In the genomic region with DNA sequence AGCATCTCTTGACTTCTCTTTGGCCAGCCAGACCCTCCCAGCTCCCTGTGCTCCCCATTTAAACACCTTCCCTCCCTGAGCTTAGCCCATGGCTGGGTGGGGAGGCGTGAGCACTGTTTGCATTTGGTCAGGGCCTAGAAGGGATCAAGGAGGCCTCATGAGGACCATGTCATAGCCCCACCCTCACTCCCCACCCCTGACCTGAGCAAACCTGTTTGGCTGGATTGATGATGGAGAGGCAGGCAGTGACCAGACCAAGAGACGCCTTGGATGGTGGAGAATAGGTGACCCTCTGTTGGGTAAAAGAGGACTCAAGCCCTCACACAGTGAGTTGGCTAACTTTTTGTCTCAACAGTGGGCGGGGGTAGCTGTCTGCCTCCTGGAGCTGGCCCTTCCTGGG, we compare ENCODE assay signal across 18 cellular contexts. TPM values are rescaled to one million over a fixed set of nuclear protein-coding genes. Genes with fewer than 3 reads are reported as not detected.
A peak's percentile ranks its signal among the peaks of the same experiment; 100 is the strongest.
DNase-seq lines count a peak whose midpoint lies in the region; ATAC-seq and TF ChIP-seq lines count a peak whose summit lies in the region.
"Had no signal": no experiment of that assay in that cellular context is flagged by ENCODE, and none has a peak within 500 bp of the region (broad histone marks: within the 10 kb centered on the region; RNA-seq: fewer than 3 reads in every experiment).

No MANE protein-coding gene starts in this region.

- H3K9me3 ChIP-seq in lung (ENCODE audit: control insufficient read depth in 2 of 2, insufficient read depth in 1 of 2, low read length in 1 of 2) (no peaks in the 10 kb centered on the region), upper lobe of right lung (no peaks in the 10 kb centered on the region)
- H3K9me3 ChIP-seq: BE2C, Peyer's patch had no signal

- no peaks in the 10 kb centered on the region for H3K27me3 Mint-ChIP-seq in central memory CD8-positive, alpha-beta T cell
- H3K27me3 Mint-ChIP-seq in progenitor cell of endocrine pancreas, result no peaks in the 10 kb centered on the region
- H3K27me3 Mint-ChIP-seq: activated CD4-positive, alpha-beta T cell treated with anti-CD3 and anti-CD28 coated beads for 36 hours; activated naive CD8-positive, alpha-beta T cell treated with anti-CD3 and anti-CD28 coated beads, Interleukin-2, amount 50 U/mL, for 24 hours; activated T-helper 17 cell treated with anti-CD3 and anti-CD28 coated beads, Interleukin-2, amount 50 U/mL, for 72 hours had no signal

- H3K27ac ChIP-seq in lung (ENCODE audit: low read depth in 1 of 2, low read length in 1 of 2) (peak overlapping the region in 1 of 2 donors; percentile 21), upper lobe of right lung (no peak overlapping the region)
- H3K27ac ChIP-seq: Peyer's patch had no signal

- H3K4me3 Mint-ChIP-seq in central memory CD8-positive, alpha-beta T cell, result no peak overlapping the region
- no peak overlapping the region for H3K4me3 Mint-ChIP-seq in progenitor cell of endocrine pancreas (ENCODE audit: low read depth)
- H3K4me3 Mint-ChIP-seq: activated CD4-positive, alpha-beta T cell treated with anti-CD3 and anti-CD28 coated beads for 36 hours; activated naive CD8-positive, alpha-beta T cell treated with anti-CD3 and anti-CD28 coated beads, Interleukin-2, amount 50 U/mL, for 24 hours; activated T-helper 17 cell treated with anti-CD3 and anti-CD28 coated beads, Interleukin-2, amount 50 U/mL, for 72 hours; stimulated activated memory B cell treated with anti-CD40 and anti-IgM and Interleukin-4, amounts not matched to agents 10 μg/mL and 1 μg/mL and 100 μg/mL, for 72 hours had no signal

- H3K9me3 Mint-ChIP-seq in central memory CD8-positive, alpha-beta T cell, result no peaks in the 10 kb centered on the region
- H3K9me3 Mint-ChIP-seq in progenitor cell of endocrine pancreas (ENCODE audit: low read depth), result no peaks in the 10 kb centered on the region
- H3K9me3 Mint-ChIP-seq: activated naive CD8-positive, alpha-beta T cell treated with anti-CD3 and anti-CD28 coated beads, Interleukin-2, amount 50 U/mL, for 24 hours; activated T-helper 17 cell treated with anti-CD3 and anti-CD28 coated beads, Interleukin-2, amount 50 U/mL, for 72 hours; stimulated activated memory B cell treated with anti-CD40 and anti-IgM and Interleukin-4, amounts not matched to agents 10 μg/mL and 1 μg/mL and 100 μg/mL, for 72 hours had no signal

- peaks cover 0 to 21% of the 10 kb centered on the region in 2 donors for H3K36me3 ChIP-seq in lung (ENCODE audit: control insufficient read depth in 2 of 2, insufficient read depth in 2 of 2, low read length in 2 of 2)
- H3K36me3 ChIP-seq in upper lobe of right lung, result peaks cover 29% of the 10 kb centered on the region
- H3K36me3 ChIP-seq: BE2C had no signal

- WGBS in lung, 2 donors, result 81 to 83% methylated on average over 3 of the region's 3 CpGs

- ATAC-seq in central memory CD8-positive, alpha-beta T cell (replicated peaks; ENCODE audit: extremely low read depth, poor library complexity, severe bottlenecking), result no peak
- ATAC-seq in lung (ENCODE audit: insufficient read depth, low FRiP score) (peak; percentile 15), upper lobe of right lung (peak; percentile 79)
- ATAC-seq: activated CD4-positive, alpha-beta T cell treated with anti-CD3 and anti-CD28 coated beads for 36 hours; activated naive CD8-positive, alpha-beta T cell treated with anti-CD3 and anti-CD28 coated beads, Interleukin-2, amount 50 U/mL, for 24 hours; activated T-helper 17 cell treated with anti-CD3 and anti-CD28 coated beads, Interleukin-2, amount 50 U/mL, for 72 hours; stimulated activated memory B cell treated with anti-CD40 and anti-IgM and Interleukin-4, amounts not matched to agents 10 μg/mL and 1 μg/mL and 100 μg/mL, for 72 hours had no signal

- H3K4me3 ChIP-seq in lung (no peak overlapping the region), upper lobe of right lung (no peak overlapping the region)
- H3K4me3 ChIP-seq: K562, Peyer's patch had no signal

- H3K4me1 Mint-ChIP-seq in central memory CD8-positive, alpha-beta T cell, result peaks cover 6% of the 10 kb centered on the region
- peaks cover 14% of the 10 kb centered on the region for H3K4me1 Mint-ChIP-seq in progenitor cell of endocrine pancreas (ENCODE audit: low read depth)
- H3K4me1 Mint-ChIP-seq: activated CD4-positive, alpha-beta T cell treated with anti-CD3 and anti-CD28 coated beads for 36 hours; activated naive CD8-positive, alpha-beta T cell treated with anti-CD3 and anti-CD28 coated beads, Interleukin-2, amount 50 U/mL, for 24 hours; activated T-helper 17 cell treated with anti-CD3 and anti-CD28 coated beads, Interleukin-2, amount 50 U/mL, for 72 hours; stimulated activated memory B cell treated with anti-CD40 and anti-IgM and Interleukin-4, amounts not matched to agents 10 μg/mL and 1 μg/mL and 100 μg/mL, for 72 hours had no signal

- H3K27ac Mint-ChIP-seq in central memory CD8-positive, alpha-beta T cell (ENCODE audit: low read depth), result peak overlapping the region; percentile 39
- no peak overlapping the region for H3K27ac Mint-ChIP-seq in progenitor cell of endocrine pancreas
- H3K27ac Mint-ChIP-seq: activated CD4-positive, alpha-beta T cell treated with anti-CD3 and anti-CD28 coated beads for 36 hours; activated naive CD8-positive, alpha-beta T cell treated with anti-CD3 and anti-CD28 coated beads, Interleukin-2, amount 50 U/mL, for 24 hours; activated T-helper 17 cell treated with anti-CD3 and anti-CD28 coated beads, Interleukin-2, amount 50 U/mL, for 72 hours; stimulated activated memory B cell treated with anti-CD40 and anti-IgM and Interleukin-4, amounts not matched to agents 10 μg/mL and 1 μg/mL and 100 μg/mL, for 72 hours had no signal

- H3K4me1 ChIP-seq in lung (ENCODE audit: control insufficient read depth in 2 of 2, insufficient read depth in 2 of 2, low read length in 2 of 2) (peaks cover 3 to 18% of the 10 kb centered on the region in 2 donors), upper lobe of right lung (no peaks in the 10 kb centered on the region)
- H3K4me1 ChIP-seq: BE2C, Peyer's patch had no signal

- H3K36me3 Mint-ChIP-seq in central memory CD8-positive, alpha-beta T cell (ENCODE audit: insufficient read depth), result peaks cover 8% of the 10 kb centered on the region
- H3K36me3 Mint-ChIP-seq in progenitor cell of endocrine pancreas (ENCODE audit: insufficient read depth), result peaks cover 6% of the 10 kb centered on the region

- H3K27me3 ChIP-seq in lung (ENCODE audit: control insufficient read depth, insufficient read depth) (no peaks in the 10 kb centered on the region), upper lobe of right lung (no peaks in the 10 kb centered on the region)
- H3K27me3 ChIP-seq: BE2C, Peyer's patch had no signal

- DNase-seq in HT-29 (ENCODE audit: low spot score) (peak; percentile 98), lung (ENCODE audit: low spot score) (peak; percentile 48), upper lobe of right lung (no peak), progenitor cell of endocrine pancreas (ENCODE audit: low spot score, unreplicated experiment) (no peak), iPS-NIHi11 (ENCODE audit: low spot score) (no peak)
- DNase-seq in central memory CD8-positive, alpha-beta T cell (ENCODE audit: low spot score in 2 of 2), result no peak
- DNase-seq in activated CD4-positive, CD25-positive, alpha-beta regulatory T cell treated with anti-CD3 and anti-CD28 coated beads, Interleukin-2, amount 50 U/mL, for 72 hours, result no peak
- DNase-seq: activated CD4-positive, alpha-beta T cell treated with anti-CD3 and anti-CD28 coated beads for 36 hours; activated naive CD8-positive, alpha-beta T cell treated with anti-CD3 and anti-CD28 coated beads, Interleukin-2, amount 50 U/mL, for 24 hours; BE2C; effector memory CD4-positive, alpha-beta T cell; NCI-H2107; Peyer's patch; retina; stimulated activated CD4-positive, alpha-beta T cell treated with anti-CD3 and anti-CD28 coated beads, Interleukin-15, amount 100 ng/mL, for 24 hours had no signal

- intact Hi-C loops in upper lobe of right lung (cut with DNase I), result no loop called here

- TF ChIP-seq CTCF in lung (IDR thresholded peaks at IDR 0.05; ENCODE audit: control extremely low read depth, extremely low read depth) (no peak), upper lobe of right lung (IDR thresholded peaks at IDR 0.05) (no peak), progenitor cell of endocrine pancreas (IDR thresholded peaks at IDR 0.05; ENCODE audit: unreplicated experiment) (no peak)

RNA-seq across cellular contexts. Expression of gene ST3GAL4, which starts 49.9 kb away (rescaled TPM):
- total RNA-seq in HT-29 (2014; rRNA removed; shearing (Covaris generic)), result 140 and 158 TPM in 2 replicates
- total RNA-seq in lung, result 10 to 100 TPM; 31.5 to 31.9 TPM
- polyA plus RNA-seq in lung, result 10 to 100 TPM; 23.6 to 38.3 TPM
- total RNA-seq in upper lobe of right lung, result 39.2 TPM
- total RNA-seq in progenitor cell of endocrine pancreas, result 7.8 and 8.8 TPM in 2 replicates

Comparison
In these comparisons a context has a peak if more than half of its experiments do, and no peak if none do; other contexts are left out.
1. DNase-seq: peak in HT-29 (single experiment) and lung (single experiment); none in central memory CD8-positive, alpha-beta T cell (0 of 2), upper lobe of right lung (single experiment), progenitor cell of endocrine pancreas (single experiment), activated CD4-positive, CD25-positive, alpha-beta regulatory T cell treated with anti-CD3 and anti-CD28 coated beads, Interleukin-2, amount 50 U/mL, for 72 hours (single experiment) and iPS-NIHi11 (single experiment).